10 cellular contexts compared by ENCODE assay signal in the genomic region with DNA sequence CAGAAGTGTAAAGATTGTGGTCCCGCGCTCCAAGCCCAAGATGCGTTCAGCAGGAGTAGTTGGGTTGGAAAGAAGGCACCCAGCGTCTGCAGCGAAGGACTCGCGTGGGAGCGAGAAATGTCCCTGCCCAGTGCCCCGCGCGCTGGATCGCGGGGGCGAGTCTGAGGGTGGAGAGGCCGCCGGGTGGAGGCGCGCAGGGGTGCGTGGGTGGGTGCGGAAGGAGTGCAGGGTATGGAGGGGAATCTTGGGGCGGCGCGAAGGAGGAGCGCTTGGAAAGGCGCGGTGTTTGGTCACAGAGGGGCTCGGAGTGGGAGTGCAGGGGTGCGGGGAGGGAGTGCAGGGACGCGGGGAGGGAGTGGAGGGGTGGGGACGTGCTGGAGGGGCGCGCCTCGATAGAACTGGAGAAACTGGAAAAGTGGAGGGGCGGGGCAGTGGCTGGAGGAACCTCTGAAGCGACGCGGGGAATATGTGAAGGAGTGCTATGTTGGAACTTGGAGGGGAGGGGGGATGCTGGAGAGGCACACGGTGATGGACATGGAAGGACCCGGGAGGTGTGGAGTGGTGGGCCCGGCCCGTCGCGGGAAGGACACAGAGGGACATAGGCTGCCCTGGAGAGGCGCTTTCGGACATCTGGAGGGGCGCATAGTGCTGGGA. TPM values are rescaled to one million over a fixed set of nuclear protein-coding genes. Genes with fewer than 3 reads are reported as not detected.
DNase-seq lines count a peak whose midpoint lies in the region; TF ChIP-seq lines count a peak whose summit lies in the region.
"Had no signal": no experiment of that assay in that cellular context is flagged by ENCODE, and none has a peak within 500 bp of the region (broad histone marks: within the 10 kb centered on the region; RNA-seq: fewer than 3 reads in every experiment).

No MANE protein-coding gene starts in this region.

- H2BK12ac ChIP-seq in neuronal stem cell (ENCODE audit: low read length) = no peak overlapping the region

- H3K4me1 ChIP-seq in neuronal stem cell (ENCODE audit: control insufficient read depth in 2 of 2, insufficient read depth in 1 of 2, low read depth in 1 of 2, low read length in 2 of 2) = no peaks in the 10 kb centered on the region
- no peaks in the 10 kb centered on the region for H3K4me1 ChIP-seq in CD8-positive, alpha-beta memory T cell (ENCODE audit: insufficient read depth, low read length)

- H2BK15ac ChIP-seq in neuronal stem cell (ENCODE audit: low read length) = no peak overlapping the region

- H3K4me3 ChIP-seq in AG10803 (ENCODE audit: low read length) (peak overlapping the region; percentile 62), foreskin fibroblast (ENCODE audit: low read depth in 1 of 2, low read length in 2 of 2) (peak overlapping the region; percentile 42 to 49), neuronal stem cell (ENCODE audit: low read length in 2 of 2) (peak overlapping the region; percentile 31 to 87)
- H3K4me3 ChIP-seq in CD8-positive, alpha-beta memory T cell (ENCODE audit: low read length) = no peak overlapping the region

- H3K18ac ChIP-seq in neuronal stem cell (ENCODE audit: low read length) = peak overlapping the region; percentile 87

- H3K27ac ChIP-seq in neuronal stem cell (replicated peaks; ENCODE audit: low read length) = no peak overlapping the region
- no peak overlapping the region for H3K27ac ChIP-seq in CD8-positive, alpha-beta memory T cell (ENCODE audit: low read depth, low read length)

- H3K9me3 Mint-ChIP-seq in CD8-positive, alpha-beta memory T cell = peaks cover 0 to 6% (median 0%) of the 10 kb centered on the region in 5 donors
- H3K9me3 Mint-ChIP-seq: activated naive CD8-positive, alpha-beta T cell treated with anti-CD3 and anti-CD28 coated beads, Interleukin-2, amount 50 U/mL, for 24 hours had no signal

- H3K27me3 ChIP-seq in neuronal stem cell (ENCODE audit: control insufficient read depth in 3 of 3, insufficient read depth in 3 of 3, low read depth in 1 of 3, low read length in 3 of 3) = peaks cover 7 to 35% (median 22%) of the 10 kb centered on the region in 3 experiments
- H3K27me3 ChIP-seq in CD8-positive, alpha-beta memory T cell (ENCODE audit: insufficient read depth, low read length, poor library complexity, severe bottlenecking) = no peaks in the 10 kb centered on the region

- no peaks in the 10 kb centered on the region for H3K36me3 Mint-ChIP-seq in CD8-positive, alpha-beta memory T cell

- H3K23ac ChIP-seq in neuronal stem cell (ENCODE audit: low read depth, low read length, poor library complexity) = peak overlapping the region; percentile 80

- H2AFZ ChIP-seq in neuronal stem cell (ENCODE audit: low read length) = peak overlapping the region; percentile 84

- no peak overlapping the region for H3K4me3 Mint-ChIP-seq in CD8-positive, alpha-beta memory T cell
- H3K4me3 Mint-ChIP-seq: activated naive CD8-positive, alpha-beta T cell treated with anti-CD3 and anti-CD28 coated beads, Interleukin-2, amount 50 U/mL, for 24 hours had no signal

- peak overlapping the region in 1 of 8 donors; percentile 69 for H3K27ac Mint-ChIP-seq in CD8-positive, alpha-beta memory T cell
- H3K27ac Mint-ChIP-seq: activated naive CD8-positive, alpha-beta T cell treated with anti-CD3 and anti-CD28 coated beads, Interleukin-2, amount 50 U/mL, for 24 hours had no signal

- H2BK120ac ChIP-seq in neuronal stem cell (ENCODE audit: low read depth, low read length) = no peak overlapping the region

- H3K9me3 ChIP-seq in neuronal stem cell (replicated peaks in 1 of 2; ENCODE audit: control insufficient read depth in 2 of 2, insufficient read depth in 1 of 2, low read depth in 1 of 2, low read length in 2 of 2) = peaks cover 1 to 2% of the 10 kb centered on the region in 2 donors
- H3K9me3 ChIP-seq in CD8-positive, alpha-beta memory T cell (ENCODE audit: low read length) = no peaks in the 10 kb centered on the region

- H3K36me3 ChIP-seq in neuronal stem cell (replicated peaks in 1 of 2; ENCODE audit: control insufficient read depth in 2 of 2, insufficient read depth in 2 of 2, low read length in 2 of 2) = no peaks in the 10 kb centered on the region
- no peaks in the 10 kb centered on the region for H3K36me3 ChIP-seq in CD8-positive, alpha-beta memory T cell (ENCODE audit: insufficient read depth, low read length)

- H4K91ac ChIP-seq in neuronal stem cell (ENCODE audit: low read depth, low read length, poor library complexity) = no peak overlapping the region

- peaks cover 3 to 11% (median 5%) of the 10 kb centered on the region in 3 donors for H3K4me1 Mint-ChIP-seq in CD8-positive, alpha-beta memory T cell
- H3K4me1 Mint-ChIP-seq: activated naive CD8-positive, alpha-beta T cell treated with anti-CD3 and anti-CD28 coated beads, Interleukin-2, amount 50 U/mL, for 24 hours had no signal

- DNase-seq in AG10803 (ENCODE audit: low read depth) (no peak), foreskin fibroblast (peak in 1 of 2 donors; percentile 22), neuronal stem cell (ENCODE audit: low spot score) (no peak), CD1c-positive myeloid dendritic cell (ENCODE audit: extremely low spot score) (no peak), NCI-H2081 treated with DMSO at 0.1 percent for 48 hours (lab: John Stamatoyannopoulos, UW) (no peak), foreskin melanocyte (no peak)
- no peak for DNase-seq in CD8-positive, alpha-beta memory T cell
- DNase-seq: NCI-H446 treated with DMSO at 0.1 percent for 48 hours had no signal

- peak overlapping the region; percentile 96 for H3K4me2 ChIP-seq in neuronal stem cell (ENCODE audit: insufficient read depth, low read length, poor library complexity, severe bottlenecking)

- H3K9ac ChIP-seq in neuronal stem cell (ENCODE audit: low read depth, low read length, poor library complexity) = peak overlapping the region; percentile 77

- no CpG with 5 or more reads among the region's 47 CpGs for WGBS in neuronal stem cell (ENCODE audit: extremely low coverage in 2 of 2, insufficient read length in 2 of 2, insufficient replicate concordance in 1 of 2), 2 donors

- CTCF ChIA-PET in CD8-positive, alpha-beta memory T cell (lab: Charles Lee) = no interaction called here

- H3K14ac ChIP-seq in neuronal stem cell (ENCODE audit: low read length) = peak overlapping the region; percentile 89

- POLR2A ChIA-PET in CD8-positive, alpha-beta memory T cell (lab: Charles Lee) = no interaction called here

- no peak overlapping the region for H4K8ac ChIP-seq in neuronal stem cell (ENCODE audit: low read depth, low read length)

- peaks cover 21 to 45% of the 10 kb centered on the region in 2 donors for H3K27me3 Mint-ChIP-seq in CD8-positive, alpha-beta memory T cell

- TF ChIP-seq CTCF in AG10803 (conservative IDR thresholded peaks at IDR 0.05; ENCODE audit: low read length) = no peak; the same call in 1 of the 2 replicates
- TF ChIP-seq CTCF in LNCAP (IDR thresholded peaks at IDR 0.05) = peak; percentile 36
- no peak for TF ChIP-seq CTCF in foreskin fibroblast (IDR thresholded peaks at IDR 0.05; ENCODE audit: low read depth, low read length)

- no peaks in the 10 kb centered on the region for H3K79me1 ChIP-seq in neuronal stem cell (ENCODE audit: low read depth, low read length)

- H2BK5ac ChIP-seq in neuronal stem cell (ENCODE audit: low read length) = peak overlapping the region; percentile 82

- H2AK5ac ChIP-seq in neuronal stem cell (ENCODE audit: low read depth, low read length) = no peak overlapping the region

- H3K4ac ChIP-seq in neuronal stem cell (ENCODE audit: low read length) = no peak overlapping the region

RNA-seq across cellular contexts. Expression of a gene that starts 21.1 kb away (rescaled TPM):
- polyA plus RNA-seq in neuronal stem cell (2013, experiment 1 of 2) = 0.15 TPM
- polyA plus RNA-seq in neuronal stem cell (2013, experiment 2 of 2) = 0.07 TPM
- not detected for total RNA-seq in CD8-positive, alpha-beta memory T cell
- not detected for polyA plus RNA-seq in CD8-positive, alpha-beta memory T cell
